ENCODE assay signal across 1 cellular context in genomic region chr12:54650884-54651283, GRCh38.
TF ChIP-seq lines count a peak whose summit lies in the region.

No MANE protein-coding gene starts in this region.

TF ChIP-seq in HCT116, 20 proteins besides CTCF, POLR2A, EP300 and RAD21 (continued from another document):
- TF ChIP-seq ZBTB33 (IDR thresholded peaks at IDR 0.05; ENCODE audit: extremely low read depth, insufficient replicate concordance, low read length) (no peak), JUND (IDR thresholded peaks at IDR 0.05) (no peak), FOSL1 (IDR thresholded peaks at IDR 0.05; ENCODE audit: low read depth) (no peak), SP1 (IDR thresholded peaks at IDR 0.05; ENCODE audit: low read depth) (no peak), ELF1 (IDR thresholded peaks at IDR 0.05; ENCODE audit: borderline replicate concordance, low read depth) (no peak), EZH2phosphoT487 (IDR thresholded peaks at IDR 0.05; ENCODE audit: borderline replicate concordance) (no peak), TCF7L2 (IDR thresholded peaks at IDR 0.05; ENCODE audit: borderline replicate concordance, extremely low read depth, insufficient read depth, insufficient read length) (no peak), EGR1 (IDR thresholded peaks at IDR 0.05; ENCODE audit: low read depth) (no peak), ZNF274 (IDR thresholded peaks at IDR 0.05; ENCODE audit: low read depth, low read length) (no peak)
